ENCODE assay signal across 17 cellular contexts in genomic region chr5:41935544-41935943, GRCh38. TPM values are rescaled to one million over a fixed set of nuclear protein-coding genes. Genes with fewer than 3 reads are reported as not detected.
DNase-seq lines count a peak whose midpoint lies in the region; ATAC-seq, FAIRE-seq and TF ChIP-seq lines count a peak whose summit lies in the region.
"Had no signal": no experiment of that assay in that cellular context is flagged by ENCODE, and none has a peak within 500 bp of the region (broad histone marks: within the 10 kb centered on the region; RNA-seq: fewer than 3 reads in every experiment).

No MANE protein-coding gene starts in this region.

- no peak overlapping the region for H4K8ac ChIP-seq in H9 (replicated peaks; ENCODE audit: insufficient read length, low read depth, low read length)

- H2AK5ac ChIP-seq in H9 (ENCODE audit: insufficient read length, low read length) = no peak overlapping the region

- TF ChIP-seq CTCF in H9 (conservative IDR thresholded peaks at IDR 0.05) (no peak), natural killer cell (IDR thresholded peaks at IDR 0.05) (no peak)

- H2AFZ ChIP-seq in H9 (ENCODE audit: low read length) = no peak overlapping the region

- peak overlapping the region; percentile 3; the same call in 1 of the 2 replicates for H3K14ac ChIP-seq in H9 (ENCODE audit: insufficient read depth, low read length)

- no peak overlapping the region for H2BK20ac ChIP-seq in H9 (ENCODE audit: low read depth, low read length, poor library complexity, severe bottlenecking)

- no peak overlapping the region for H2BK120ac ChIP-seq in H9 (ENCODE audit: low read depth, low read length, poor library complexity, severe bottlenecking)

- intact Hi-C loops in natural killer cell (cut with micrococcal nuclease) = no loop called here

- FAIRE-seq in RCC 7860 (lab: Jason Lieb, UNC) = no peak
- FAIRE-seq: GM12878, GM18507, HTR-8/SVneo had no signal

- H3K79me1 ChIP-seq in H9 (ENCODE audit: insufficient read depth, low read depth, low read length, poor library complexity, severe bottlenecking) = no peaks in the 10 kb centered on the region

- no peaks in the 10 kb centered on the region for H3K23me2 ChIP-seq in H9 (ENCODE audit: insufficient read length, low read depth, low read length, poor library complexity, severe bottlenecking)

- H3K27ac Mint-ChIP-seq in H9 = no peak overlapping the region
- no peak overlapping the region for H3K27ac Mint-ChIP-seq in natural killer cell
- H3K27ac Mint-ChIP-seq: CD4-positive, CD25-positive, alpha-beta regulatory T cell had no signal

- no peaks in the 10 kb centered on the region for H3K36me3 Mint-ChIP-seq in H9 (ENCODE audit: insufficient read depth in 1 of 3, low read depth in 3 of 3)
- H3K36me3 Mint-ChIP-seq in natural killer cell = peaks cover 13% of the 10 kb centered on the region

- ATAC-seq in natural killer cell (no peak), GM19023 (IDR thresholded peaks at IDR 0.05; ENCODE audit: unreplicated experiment) (no peak)
- ATAC-seq: GM12878, HCT116 had no signal

- no peak overlapping the region for H3K23ac ChIP-seq in H9 (ENCODE audit: insufficient read length, low read depth, low read length)

- H3K27me3 ChIP-seq in H9 (ENCODE audit: insufficient read depth, low read length) (no peaks in the 10 kb centered on the region), ectodermal cell (ENCODE audit: control insufficient read depth, insufficient read depth, low read length, poor library complexity, severe bottlenecking) (no peaks in the 10 kb centered on the region)
- H3K27me3 ChIP-seq: BLaER1 treated with 17β-estradiol and CSF1 and Interleukin-3, amounts not matched to agents 10 nM and 100 nM had no signal

- H4K91ac ChIP-seq in H9 (ENCODE audit: insufficient read length, low read depth, low read length) = no peak overlapping the region

- no peak overlapping the region for H2BK15ac ChIP-seq in H9 (ENCODE audit: low read depth, low read length)

- H3K4me1 ChIP-seq in H9 (ENCODE audit: insufficient read depth, low read length) (no peaks in the 10 kb centered on the region), ectodermal cell (ENCODE audit: control insufficient read depth, insufficient read depth, low read length) (no peaks in the 10 kb centered on the region)
- H3K4me1 ChIP-seq: BLaER1 treated with 17β-estradiol and CSF1 and Interleukin-3, amounts not matched to agents 10 nM and 100 nM had no signal

- H4K20me1 ChIP-seq in H9 (ENCODE audit: control insufficient read depth, insufficient read depth, insufficient read length) = no peaks in the 10 kb centered on the region
- H4K20me1 ChIP-seq: BLaER1 treated with 17β-estradiol and CSF1 and Interleukin-3, amounts not matched to agents 10 nM and 100 nM had no signal

- no peak overlapping the region for H2BK12ac ChIP-seq in H9 (ENCODE audit: insufficient read length, low read depth, low read length)

- H3K4me2 ChIP-seq in H9 (ENCODE audit: insufficient read depth, insufficient read length, low read length) = no peak overlapping the region
- H3K4me2 ChIP-seq: BLaER1 treated with 17β-estradiol and CSF1 and Interleukin-3, amounts not matched to agents 10 nM and 100 nM had no signal

- H3K56ac ChIP-seq in H9 (ENCODE audit: insufficient read length, low read depth, low read length) = no peak overlapping the region

- no peak overlapping the region for H4K5ac ChIP-seq in H9 (ENCODE audit: insufficient read length, low read depth, low read length)

- H3K27me3 Mint-ChIP-seq in H9 (ENCODE audit: low read depth) (no peaks in the 10 kb centered on the region), natural killer cell (ENCODE audit: low read depth in 2 of 2) (no peaks in the 10 kb centered on the region)
- H3K27me3 Mint-ChIP-seq: CD4-positive, CD25-positive, alpha-beta regulatory T cell had no signal

- H2BK5ac ChIP-seq in H9 (ENCODE audit: insufficient read length, low read length) = no peak overlapping the region

- no peak overlapping the region for H3K4me3 ChIP-seq in ectodermal cell (ENCODE audit: insufficient read depth, low read depth, low read length)
- H3K4me3 ChIP-seq: BLaER1 treated with 17β-estradiol and CSF1 and Interleukin-3, amounts not matched to agents 10 nM and 100 nM; GM12878 had no signal

- H3K9me3 Mint-ChIP-seq in H9 (no peaks in the 10 kb centered on the region), natural killer cell (no peaks in the 10 kb centered on the region)

- no peaks in the 10 kb centered on the region for H3K36me3 ChIP-seq in ectodermal cell (ENCODE audit: control insufficient read depth, insufficient read depth, low read length)

- H3K4me3 Mint-ChIP-seq in H9 = no peak overlapping the region
- no peak overlapping the region for H3K4me3 Mint-ChIP-seq in natural killer cell
- H3K4me3 Mint-ChIP-seq: CD4-positive, CD25-positive, alpha-beta regulatory T cell had no signal

- H3K9me3 ChIP-seq in H9 (ENCODE audit: control insufficient read depth, low read depth, low read length) = no peaks in the 10 kb centered on the region
- H3K9me3 ChIP-seq in ectodermal cell (ENCODE audit: control insufficient read depth, low read length) = no peaks in the 10 kb centered on the region

- no peak overlapping the region for H3K27ac ChIP-seq in H9 (ENCODE audit: insufficient read length, low read depth, low read length)
- peak overlapping the region; percentile 44 for H3K27ac ChIP-seq in ectodermal cell (ENCODE audit: insufficient read depth, low read depth, low read length, poor library complexity, severe bottlenecking)
- H3K27ac ChIP-seq: BLaER1 treated with 17β-estradiol and CSF1 and Interleukin-3, amounts not matched to agents 10 nM and 100 nM had no signal

- H3T11ph ChIP-seq in H9 (ENCODE audit: low read length) = no peak overlapping the region

- no peaks in the 10 kb centered on the region for H3K79me2 ChIP-seq in H9 (ENCODE audit: insufficient read depth, low read length)

- H3K18ac ChIP-seq in H9 (ENCODE audit: insufficient read length, low read depth, low read length) = no peak overlapping the region

- peaks cover 0 to 4% of the 10 kb centered on the region in 2 experiments; a peak in 2 of 4 replicates for H3K4me1 Mint-ChIP-seq in H9
- H3K4me1 Mint-ChIP-seq in natural killer cell = peaks cover 0 to 2% of the 10 kb centered on the region in 2 donors

- peak; percentile 78 for DNase-seq in ELF-1 (ENCODE audit: low read depth, low spot score)
- no peak for DNase-seq in H9
- DNase-seq in islet precursor cell = peak; percentile 74
- DNase-seq in natural killer cell = no peak
- no peak for DNase-seq in NCI-H1436 treated with DMSO at 0.1 percent for 48 hours (lab: John Stamatoyannopoulos, UW)
- DNase-seq in RCC 7860 (ENCODE audit: low spot score) = no peak
- DNase-seq: ACHN; CD4-positive, CD25-positive, alpha-beta regulatory T cell; DMS53; GOT3 had no signal

- no peak overlapping the region for H3K9ac ChIP-seq in H9 (ENCODE audit: extremely low read depth, insufficient read length, low read length)
- H3K9ac ChIP-seq: BLaER1 treated with 17β-estradiol and CSF1 and Interleukin-3, amounts not matched to agents 10 nM and 100 nM had no signal

- no peak overlapping the region for H3K4ac ChIP-seq in H9 (ENCODE audit: low read depth, low read length)

RNA-seq across cellular contexts. Expression of gene FBXO4, which starts 10.5 kb away (rescaled TPM):
- total RNA-seq in H9 (2021) = 1.2 and 1.8 TPM in 2 replicates
- polyA plus RNA-seq in ectodermal cell (2013, experiment 1 of 4) = 6.8 TPM
- 5.9 TPM for polyA plus RNA-seq in ectodermal cell (2013, experiment 2 of 4)
- polyA plus RNA-seq in ectodermal cell (2013, experiment 3 of 4) = 3.1 TPM
- polyA plus RNA-seq in ectodermal cell (2013, experiment 4 of 4) = 5.3 TPM
- total RNA-seq in natural killer cell = 10 to 100 TPM; 13.2 to 14.9 (median 13.4) TPM

RNA-seq across cellular contexts. Expression of gene RIMOC1, which starts 31.4 kb away (rescaled TPM):
- total RNA-seq in H9 (2021) (42.7 and 43.3 TPM in 2 replicates), natural killer cell (10 to 100 TPM in 2 of 3 donors, 1 to 10 TPM in 1; 9.9 to 18.1 (median 14.2) TPM)
- polyA plus RNA-seq in ectodermal cell (2013, experiment 1 of 4) = 33.3 TPM
- 34.8 TPM for polyA plus RNA-seq in ectodermal cell (2013, experiment 2 of 4)
- polyA plus RNA-seq in ectodermal cell (2013, experiment 3 of 4) = 18.3 TPM
- 20.7 TPM for polyA plus RNA-seq in ectodermal cell (2013, experiment 4 of 4)

Comparison
In these comparisons a context has a peak if more than half of its experiments do, and no peak if none do; other contexts are left out.
1. DNase-seq: peak in ELF-1 (single experiment) and islet precursor cell (single experiment); none in H9 (single experiment), natural killer cell (single experiment), NCI-H1436 treated with DMSO at 0.1 percent for 48 hours (single experiment) and RCC 7860 (single experiment).